21 cellular contexts compared by ENCODE assay signal in the genomic region with DNA sequence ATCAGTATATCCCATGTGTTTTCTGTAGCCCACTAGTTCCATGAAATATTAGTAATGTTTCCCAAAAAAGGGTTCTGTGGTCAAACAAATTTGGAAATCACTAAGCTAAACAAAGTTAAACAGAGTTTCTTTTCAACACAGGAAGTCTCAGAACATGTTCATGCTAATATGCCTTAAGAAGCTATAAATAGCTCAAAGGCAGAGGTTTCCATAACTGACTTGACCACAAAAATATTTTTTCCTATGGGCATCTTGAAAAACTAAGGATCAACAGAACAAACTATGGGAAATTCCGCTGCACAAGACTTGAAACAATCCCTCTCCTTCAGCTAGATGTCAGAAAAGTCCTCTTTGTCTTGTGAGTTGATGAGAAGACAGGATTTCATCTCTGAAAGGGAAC. TPM values are rescaled to one million over a fixed set of nuclear protein-coding genes. Genes with fewer than 3 reads are reported as not detected.
A peak's percentile ranks its signal among the peaks of the same experiment; 100 is the strongest.
DNase-seq lines count a peak whose midpoint lies in the region; ATAC-seq and TF ChIP-seq lines count a peak whose summit lies in the region.
"Had no signal": no experiment of that assay in that cellular context is flagged by ENCODE, and none has a peak within 500 bp of the region (broad histone marks: within the 10 kb centered on the region; RNA-seq: fewer than 3 reads in every experiment).

No MANE protein-coding gene starts in this region.

- no peak for TF ChIP-seq CTCF in cardiac fibroblast (IDR thresholded peaks at IDR 0.05; ENCODE audit: low read depth, low read length)
- TF ChIP-seq CTCF in fibroblast of the aortic adventitia (IDR thresholded peaks at IDR 0.05; ENCODE audit: insufficient read depth, low read length): no peak

- CTCF ChIA-PET in activated naive CD4-positive, alpha-beta T cell treated with anti-CD3 and anti-CD28 coated beads for 36 hours (lab: Charles Lee): no interaction called here

- no peaks in the 10 kb centered on the region for H3K9me3 Mint-ChIP-seq in activated naive CD4-positive, alpha-beta T cell treated with anti-CD3 and anti-CD28 coated beads for 36 hours
- H3K9me3 Mint-ChIP-seq: type B pancreatic cell had no signal

- H3K4me3 ChIP-seq in cardiac fibroblast (replicated peaks in 1 of 2; ENCODE audit: low read depth in 2 of 2, low read length in 2 of 2): no peak overlapping the region
- no peak overlapping the region for H3K4me3 ChIP-seq in fibroblast of the aortic adventitia (ENCODE audit: low read depth, low read length)
- H3K4me3 ChIP-seq: body of pancreas, GM12878, mucosa of descending colon, spleen had no signal

- no peak overlapping the region for H3K27ac Mint-ChIP-seq in activated naive CD4-positive, alpha-beta T cell treated with anti-CD3 and anti-CD28 coated beads for 36 hours
- H3K27ac Mint-ChIP-seq: nephron progenitor cell, type B pancreatic cell had no signal

- intact Hi-C loops in activated naive CD4-positive, alpha-beta T cell treated with anti-CD3 and anti-CD28 coated beads for 36 hours (cut with micrococcal nuclease): no loop called here

- peak; percentile 27 for DNase-seq in H4 (ENCODE audit: low spot score)
- peak; percentile 5 to 15 for DNase-seq in cardiac fibroblast (ENCODE audit: low read depth in 2 of 2)
- DNase-seq in fibroblast of the aortic adventitia (ENCODE audit: low read depth): peak; percentile 1
- peak; percentile 52 for DNase-seq in stromal cell of bone marrow (ENCODE audit: low read depth)
- no peak for DNase-seq in midbrain (lab: John Stamatoyannopoulos, UW)
- DNase-seq in activated naive CD4-positive, alpha-beta T cell treated with anti-CD3 and anti-CD28 coated beads for 36 hours: no peak
- DNase-seq: activated CD4-positive, alpha-beta T cell treated with anti-CD3 and anti-CD28 coated beads for 4 hours; activated effector memory CD4-positive, alpha-beta T cell treated with Interleukin-2 at 50 U/mL for 16 hours; activated T-cell treated with anti-CD3 and anti-CD28 coated beads for 4 hours; body of pancreas; effector memory CD4-positive, alpha-beta T cell; mucosa of descending colon; NCI-H1092 treated with DMSO at 0.1 percent for 48 hours; NCI-H2029; NCI-H526 treated with DMSO at 0.1 percent for 48 hours; nephron progenitor cell; SHP77 treated with DMSO at 0.1 percent for 48 hours; spleen had no signal

- peaks cover 7% of the 10 kb centered on the region for H3K36me3 Mint-ChIP-seq in activated naive CD4-positive, alpha-beta T cell treated with anti-CD3 and anti-CD28 coated beads for 36 hours (ENCODE audit: low read depth)
- H3K36me3 Mint-ChIP-seq: type B pancreatic cell had no signal

- no peaks in the 10 kb centered on the region for H3K27me3 Mint-ChIP-seq in activated naive CD4-positive, alpha-beta T cell treated with anti-CD3 and anti-CD28 coated beads for 36 hours (ENCODE audit: low read depth)
- H3K27me3 Mint-ChIP-seq: type B pancreatic cell had no signal

- no peaks in the 10 kb centered on the region for H3K4me1 Mint-ChIP-seq in activated naive CD4-positive, alpha-beta T cell treated with anti-CD3 and anti-CD28 coated beads for 36 hours (ENCODE audit: low read depth)
- H3K4me1 Mint-ChIP-seq: nephron progenitor cell had no signal

- H3K4me3 Mint-ChIP-seq in activated naive CD4-positive, alpha-beta T cell treated with anti-CD3 and anti-CD28 coated beads for 36 hours: no peak overlapping the region
- H3K4me3 Mint-ChIP-seq: nephron progenitor cell, type B pancreatic cell had no signal

- no peak for ATAC-seq in GM18909 (IDR thresholded peaks at IDR 0.05; ENCODE audit: poor library complexity, unreplicated experiment)
- ATAC-seq: body of pancreas, GM12878, mucosa of descending colon had no signal

RNA-seq across cellular contexts. Expression of a gene that starts 59.7 kb away (rescaled TPM):
- total RNA-seq in H4 (2014; rRNA removed; shearing (Covaris generic)): 228 and 330 TPM in 2 replicates
- 37.6 and 119 TPM in 2 replicates for total RNA-seq in fibroblast of the aortic adventitia (ENCODE audit: low replicate concordance)
- 10 to 100 TPM; 37.7 to 47.5 TPM for total RNA-seq in activated naive CD4-positive, alpha-beta T cell treated with anti-CD3 and anti-CD28 coated beads for 36 hours

Comparison
In these comparisons a context has a peak if more than half of its experiments do, and no peak if none do; other contexts are left out.
1. DNase-seq: peak in H4 (single experiment), cardiac fibroblast (2 of 2), fibroblast of the aortic adventitia (single experiment) and stromal cell of bone marrow (single experiment); none in midbrain (single experiment) and activated naive CD4-positive, alpha-beta T cell treated with anti-CD3 and anti-CD28 coated beads for 36 hours (single experiment).